17 cellular contexts compared by ENCODE assay signal in genomic region chr5:110940136-110940535, GRCh38.
DNase-seq lines count a peak whose midpoint lies in the region; ATAC-seq and TF ChIP-seq lines count a peak whose summit lies in the region.
"Had no signal": no experiment of that assay in that cellular context is flagged by ENCODE, and none has a peak within 500 bp of the region (broad histone marks: within the 10 kb centered on the region; RNA-seq: fewer than 3 reads in every experiment).

No MANE protein-coding gene starts in this region.

- DNase-seq in EH (ENCODE audit: low read depth): peak; percentile 4
- peak; percentile 48 for DNase-seq in IMR-90
- peak; percentile 23 for DNase-seq in astrocyte of the hippocampus (ENCODE audit: low read depth, low spot score)
- no peak for DNase-seq in mesenchymal stem cell
- no peak for DNase-seq in smooth muscle cell (lab: John Stamatoyannopoulos, UW; ENCODE audit: unreplicated experiment)
- DNase-seq in GM13977 (ENCODE audit: low spot score): no peak
- no peak for DNase-seq in NOMO-1 (lab: John Stamatoyannopoulos, UW; ENCODE audit: unreplicated experiment in 2 of 2)
- DNase-seq in ureter (ENCODE audit: low spot score): no peak
- DNase-seq: ACHN; C1 segment of cervical spinal cord; Calu3; CD4-positive, alpha-beta T cell; DMS 273 treated with DMSO at 0.1 percent for 48 hours; GF-D8; GM23248; H9 had no signal

- no peak for TF ChIP-seq CTCF in IMR-90 (conservative IDR thresholded peaks at IDR 0.05; ENCODE audit: low read depth, low read length)
- no peak for TF ChIP-seq CTCF in smooth muscle cell (IDR thresholded peaks at IDR 0.05; ENCODE audit: borderline replicate concordance, insufficient read depth, poor library complexity, severe bottlenecking)
- TF ChIP-seq CTCF in GM13977 (IDR thresholded peaks at IDR 0.05; ENCODE audit: extremely low read depth, insufficient read depth, missing control alignments): no peak

- H3K27me3 ChIP-seq in IMR-90 (ENCODE audit: control insufficient read depth, insufficient read depth, low read length) (no peaks in the 10 kb centered on the region), mesenchymal stem cell (ENCODE audit: control insufficient read depth in 1 of 2, insufficient read depth in 1 of 2, low read length in 2 of 2) (no peaks in the 10 kb centered on the region), smooth muscle cell (ENCODE audit: low read depth) (no peaks in the 10 kb centered on the region)

- H3K4me3 ChIP-seq in IMR-90 (ENCODE audit: insufficient read depth, low read depth, low read length) (no peak overlapping the region), mesenchymal stem cell (ENCODE audit: insufficient read depth in 1 of 2, low read depth in 1 of 2, low read length in 2 of 2) (no peak overlapping the region), smooth muscle cell (no peak overlapping the region)
- H3K4me3 ChIP-seq: GM23248 had no signal

- H4K8ac ChIP-seq in IMR-90 (ENCODE audit: low read depth in 2 of 2, low read length in 2 of 2) (0 out of 4 replicates have a peak overlapping the region, but pooled peaks of 1 of the 2 experiments have one; percentile 9), mesenchymal stem cell (ENCODE audit: low read length) (no peak overlapping the region)

- no peak overlapping the region for H2BK20ac ChIP-seq in IMR-90 (ENCODE audit: low read depth, low read length)

- H3K79me1 ChIP-seq in IMR-90 (ENCODE audit: low read depth in 1 of 2, low read length in 2 of 2): no peaks in the 10 kb centered on the region
- no peaks in the 10 kb centered on the region for H3K79me1 ChIP-seq in mesenchymal stem cell (replicated peaks; ENCODE audit: low read length, poor library complexity, severe bottlenecking)

- H2BK15ac ChIP-seq in IMR-90 (ENCODE audit: low read depth, low read length) (no peak overlapping the region), mesenchymal stem cell (ENCODE audit: low read depth, poor library complexity, severe bottlenecking) (no peak overlapping the region)

- H2BK120ac ChIP-seq in IMR-90 (ENCODE audit: low read depth, low read length): no peak overlapping the region
- no peak overlapping the region for H2BK120ac ChIP-seq in mesenchymal stem cell (ENCODE audit: low read depth, low read length)

- 96% methylated on average over 4 of the region's 6 CpGs; no CpG with 5 or more reads in 1 of the 2 experiments for WGBS in IMR-90 (ENCODE audit: extremely low coverage in 2 of 2, insufficient read length in 1 of 2), 2 experiments
- 83% methylated on average over 6 of the region's 6 CpGs for WGBS in mesenchymal stem cell
- 83% methylated on average over 6 of the region's 6 CpGs for WGBS in smooth muscle cell (ENCODE audit: low lambda C conversion rate)

- H3K4ac ChIP-seq in IMR-90 (ENCODE audit: low read depth, low read length) (no peak overlapping the region; the same call in 1 of the 2 replicates), mesenchymal stem cell (ENCODE audit: low read depth in 1 of 2, low read length in 2 of 2) (no peak overlapping the region)

- H3K79me2 ChIP-seq in smooth muscle cell (ENCODE audit: low read depth): no peaks in the 10 kb centered on the region

- no peak overlapping the region for H4K5ac ChIP-seq in IMR-90 (ENCODE audit: low read depth, low read length)

- H3K56ac ChIP-seq in IMR-90 (ENCODE audit: extremely low read depth, insufficient read depth, low read length): no peak overlapping the region

- no peaks in the 10 kb centered on the region for H3K9me3 ChIP-seq in IMR-90 (ENCODE audit: control insufficient read depth, insufficient read depth, low read length)
- no peaks in the 10 kb centered on the region for H3K9me3 ChIP-seq in mesenchymal stem cell (ENCODE audit: control insufficient read depth, low read length)
- H3K9me3 ChIP-seq in smooth muscle cell (replicated peaks; ENCODE audit: low read depth): no peaks in the 10 kb centered on the region

- H3K27ac ChIP-seq in IMR-90 (ENCODE audit: insufficient read depth, low read length) (no peak overlapping the region), mesenchymal stem cell (ENCODE audit: low read length, poor library complexity, severe bottlenecking) (no peak overlapping the region), smooth muscle cell (ENCODE audit: low read depth) (no peak overlapping the region)
- H3K27ac ChIP-seq: GM23248 had no signal

- H3K23ac ChIP-seq in IMR-90 (ENCODE audit: low read depth, low read length): no peak overlapping the region
- H3K23ac ChIP-seq in mesenchymal stem cell (ENCODE audit: low read length in 2 of 2): no peak overlapping the region

- in situ Hi-C loops in IMR-90 (cut with MboI; ENCODE audit: low sequenced_read_pairs) (no loop called here), GM13977 (cut with MboI; ENCODE audit: low pct_unique_long_range_greater_than_20kb, low sequenced_read_pairs, unreplicated experiment) (no loop called here)

- H3K18ac ChIP-seq in IMR-90 (ENCODE audit: low read depth, low read length) (no peak overlapping the region), mesenchymal stem cell (ENCODE audit: low read depth in 1 of 2, low read length in 2 of 2) (no peak overlapping the region)

- peak; percentile 75 for ATAC-seq in IMR-90 (ENCODE audit: low read depth)
- ATAC-seq: HepG2 had no signal

- H2AFZ ChIP-seq in IMR-90 (replicated peaks; ENCODE audit: low read length, poor library complexity): peak overlapping the region; percentile 40
- no peak overlapping the region for H2AFZ ChIP-seq in mesenchymal stem cell (ENCODE audit: low read depth, low read length)
- no peak overlapping the region for H2AFZ ChIP-seq in smooth muscle cell (ENCODE audit: low read depth)
- H2AFZ ChIP-seq: GM23248 had no signal

- peak overlapping the region; percentile 2; the same call in 1 of the 2 replicates for H2AK5ac ChIP-seq in IMR-90 (ENCODE audit: low read depth, low read length)
- no peak overlapping the region for H2AK5ac ChIP-seq in mesenchymal stem cell (ENCODE audit: low read length, severe bottlenecking)

- H2AK9ac ChIP-seq in IMR-90 (replicated peaks; ENCODE audit: low read depth, low read length, poor library complexity): no peak overlapping the region

- no peak overlapping the region for H4K91ac ChIP-seq in IMR-90 (ENCODE audit: insufficient read depth, low read depth, low read length)
- peak overlapping the region; percentile 7 for H4K91ac ChIP-seq in mesenchymal stem cell (ENCODE audit: low read length)

- POLR2A ChIA-PET in IMR-90 (lab: Charles Lee; ENCODE audit: unreplicated experiment): no interaction called here

- H3K4me1 ChIP-seq in IMR-90 (ENCODE audit: control insufficient read depth, insufficient read depth, low read length) (no peaks in the 10 kb centered on the region), mesenchymal stem cell (ENCODE audit: control insufficient read depth, insufficient read depth, low read depth, low read length) (no peaks in the 10 kb centered on the region), smooth muscle cell (ENCODE audit: low read depth) (no peaks in the 10 kb centered on the region)

- H3K14ac ChIP-seq in IMR-90 (replicated peaks; ENCODE audit: low read depth, low read length): peak overlapping the region; percentile 21; the same call in 1 of the 2 replicates
- no peak overlapping the region for H3K14ac ChIP-seq in mesenchymal stem cell (ENCODE audit: low read length in 2 of 2)

- H3K4me2 ChIP-seq in IMR-90 (ENCODE audit: low read depth, low read length) (no peak overlapping the region), mesenchymal stem cell (ENCODE audit: low read length, poor library complexity, severe bottlenecking) (no peak overlapping the region), smooth muscle cell (no peak overlapping the region)

- H3F3A ChIP-seq in smooth muscle cell (ENCODE audit: low read depth): no peaks in the 10 kb centered on the region

- no peak for TF ChIP-seq POLR2A in IMR-90 (IDR thresholded peaks at IDR 0.05; ENCODE audit: low read depth, low read length)

- dilution Hi-C loops in IMR-90 (cut with HindIII; ENCODE audit: low sequenced_read_pairs, unreplicated experiment): no loop called here

- H2BK12ac ChIP-seq in mesenchymal stem cell (ENCODE audit: low read length in 2 of 2): peak overlapping the region; percentile 2 to 39

- intact Hi-C loops in IMR-90 (cut with micrococcal nuclease): no loop called here

- no peaks in the 10 kb centered on the region for H3K9me1 ChIP-seq in IMR-90 (ENCODE audit: insufficient read depth, low read length)

- no peaks in the 10 kb centered on the region for H3K36me3 ChIP-seq in IMR-90 (ENCODE audit: control insufficient read depth, insufficient read depth, low read length)
- H3K36me3 ChIP-seq in mesenchymal stem cell (ENCODE audit: control insufficient read depth in 1 of 2, insufficient read depth in 2 of 2, low read depth in 1 of 2, low read length in 2 of 2): no peaks in the 10 kb centered on the region
- H3K36me3 ChIP-seq in smooth muscle cell (ENCODE audit: low read depth): no peaks in the 10 kb centered on the region

- no peak for TF ChIP-seq RAD21 in IMR-90 (IDR thresholded peaks at IDR 0.05; ENCODE audit: low read length)

- CTCF ChIA-PET in IMR-90 (lab: Yijun Ruan, JAX): no interaction called here

- H4K20me1 ChIP-seq in IMR-90 (ENCODE audit: insufficient read depth, low read length): no peaks in the 10 kb centered on the region
- H4K20me1 ChIP-seq in smooth muscle cell (ENCODE audit: low read depth): no peaks in the 10 kb centered on the region

- H2BK5ac ChIP-seq in IMR-90 (ENCODE audit: low read depth, low read length, poor library complexity, severe bottlenecking): no peak overlapping the region
- no peak overlapping the region for H2BK5ac ChIP-seq in mesenchymal stem cell (ENCODE audit: low read depth, low read length, poor library complexity, severe bottlenecking)

- no TSS peak for BruUV-seq in IMR-90 (replicated peaks; lab: Mats Ljungman, UMichigan)

- no peak overlapping the region for H3K9ac ChIP-seq in IMR-90 (ENCODE audit: low read depth, low read length)
- no peak overlapping the region for H3K9ac ChIP-seq in mesenchymal stem cell (ENCODE audit: low read length)
- no peak overlapping the region for H3K9ac ChIP-seq in smooth muscle cell (ENCODE audit: low read depth)
- H3K9ac ChIP-seq: GM23248 had no signal

TF ChIP-seq in IMR-90, 13 proteins besides CTCF, POLR2A, EP300 and RAD21 (continues in another document):
- TF ChIP-seq FOS (IDR thresholded peaks at IDR 0.05; ENCODE audit: low read depth, low read length): no peak
- TF ChIP-seq RCOR1 (IDR thresholded peaks at IDR 0.05; ENCODE audit: insufficient replicate concordance, low read length): no peak
- no peak for TF ChIP-seq MXI1 (IDR thresholded peaks at IDR 0.05; ENCODE audit: borderline replicate concordance, low read depth, low read length)
- TF ChIP-seq CEBPB (IDR thresholded peaks at IDR 0.05; ENCODE audit: low read depth, low read length): no peak
- no peak for TF ChIP-seq CHD1 (IDR thresholded peaks at IDR 0.05; ENCODE audit: low read depth, low read length)
- no peak for TF ChIP-seq MAZ (IDR thresholded peaks at IDR 0.05; ENCODE audit: borderline replicate concordance, low read depth, low read length)
- no peak for TF ChIP-seq RFX5 (IDR thresholded peaks at IDR 0.05; ENCODE audit: low read depth, low read length)

Comparison
In these comparisons a context has a peak if more than half of its experiments do, and no peak if none do; other contexts are left out.
1. DNase-seq: peak in EH (single experiment), IMR-90 (single experiment) and astrocyte of the hippocampus (single experiment); none in mesenchymal stem cell (single experiment), smooth muscle cell (single experiment), GM13977 (single experiment), NOMO-1 (0 of 2) and ureter (single experiment).